In genomic region chr6:130810307-130811030, GRCh38 we compare ENCODE assay signal across 22 cellular contexts. TPM values are rescaled to one million over a fixed set of nuclear protein-coding genes. Genes with fewer than 3 reads are reported as not detected.
DNase-seq lines count a peak whose midpoint lies in the region; ATAC-seq and TF ChIP-seq lines count a peak whose summit lies in the region.
"Had no signal": no experiment of that assay in that cellular context is flagged by ENCODE, and none has a peak within 500 bp of the region (broad histone marks: within the 10 kb centered on the region; RNA-seq: fewer than 3 reads in every experiment).

No MANE protein-coding gene starts in this region.

- H3K4me3 Mint-ChIP-seq in osteocyte (ENCODE audit: unreplicated experiment) = no peak overlapping the region
- H3K4me3 Mint-ChIP-seq: CD14-positive monocyte, H9, memory B cell, T-cell had no signal

- H3K9me3 ChIP-seq in fibroblast of lung (ENCODE audit: control insufficient read depth, insufficient read depth, low read depth, low read length) = no peaks in the 10 kb centered on the region
- no peaks in the 10 kb centered on the region for H3K9me3 ChIP-seq in HAP-1
- H3K9me3 ChIP-seq: Peyer's patch had no signal

- no peaks in the 10 kb centered on the region for H3K4me1 ChIP-seq in fibroblast of lung (ENCODE audit: control insufficient read depth, extremely low read depth, insufficient read depth, low read length)
- H3K4me1 ChIP-seq in HAP-1 = no peaks in the 10 kb centered on the region
- H3K4me1 ChIP-seq: Peyer's patch had no signal

- no peak overlapping the region for H3K27ac ChIP-seq in fibroblast of lung (ENCODE audit: insufficient read depth, low read length)
- H3K27ac ChIP-seq: brain microvascular endothelial cell, Peyer's patch had no signal

- H3K36me3 Mint-ChIP-seq in osteocyte (ENCODE audit: unreplicated experiment) = no peaks in the 10 kb centered on the region
- H3K36me3 Mint-ChIP-seq: CD14-positive monocyte, memory B cell, T-cell had no signal

- H3K4me2 ChIP-seq in fibroblast of lung (ENCODE audit: extremely low read depth, insufficient read depth, low read length) = no peak overlapping the region

- no peaks in the 10 kb centered on the region for H3K27me3 Mint-ChIP-seq in osteocyte (ENCODE audit: unreplicated experiment)

- no peak for ATAC-seq in HG02798 (IDR thresholded peaks at IDR 0.05; ENCODE audit: poor library complexity, unreplicated experiment)
- ATAC-seq: T-cell had no signal

- H3K36me3 ChIP-seq in fibroblast of lung (ENCODE audit: control insufficient read depth, insufficient read depth, low read length) = no peaks in the 10 kb centered on the region
- H3K36me3 ChIP-seq in HAP-1 (replicated peaks) = no peaks in the 10 kb centered on the region
- H3K36me3 ChIP-seq: brain microvascular endothelial cell, Peyer's patch had no signal

- H3K4me3 ChIP-seq in fibroblast of lung (replicated peaks in 1 of 4; ENCODE audit: control extremely low read depth in 1 of 4, insufficient read depth in 1 of 4, low read depth in 3 of 4, low read length in 4 of 4) (no peak overlapping the region), HAP-1 (no peak overlapping the region)
- H3K4me3 ChIP-seq: Peyer's patch had no signal

- peaks cover 12% of the 10 kb centered on the region for H3K4me1 Mint-ChIP-seq in osteocyte (ENCODE audit: unreplicated experiment)
- H3K4me1 Mint-ChIP-seq: CD14-positive monocyte, H9, memory B cell, T-cell had no signal

- H3K27ac Mint-ChIP-seq in osteocyte (ENCODE audit: unreplicated experiment) = peak overlapping the region; percentile 1
- H3K27ac Mint-ChIP-seq: CD14-positive monocyte, H9, memory B cell, T-cell had no signal

- DNase-seq in EL = peak; percentile 22
- DNase-seq in RPMI7951 (ENCODE audit: low read depth) = peak; percentile 7
- peak; percentile 46 to 61 for DNase-seq in fibroblast of lung (ENCODE audit: low read depth in 2 of 2)
- no peak for DNase-seq in osteocyte (ENCODE audit: extremely low spot score, unreplicated experiment)
- DNase-seq in HAP-1 (ENCODE audit: low spot score in 2 of 2) = no peak
- DNase-seq in iPS-NIHi11 (ENCODE audit: low spot score) = no peak
- DNase-seq: activated CD4-positive, CD25-positive, alpha-beta regulatory T cell; activated naive CD4-positive, alpha-beta T cell; brain microvascular endothelial cell; DMS79 treated with DMSO at 0.1 percent for 48 hours; foreskin melanocyte; H9; NCI-H1436; NCI-H510A; Peyer's patch; small intestine; stimulated activated naive CD4-positive, alpha-beta T cell treated with Interleukin-2 at 50 U/mL for 16 hours; T-cell had no signal

- TF ChIP-seq CTCF in fibroblast of lung (conservative IDR thresholded peaks at IDR 0.05 in 1 of 2, IDR thresholded peaks at IDR 0.05 in 1 of 2; ENCODE audit: low read depth in 1 of 2, low read length in 2 of 2) = no peak
- TF ChIP-seq CTCF in osteocyte (IDR thresholded peaks at IDR 0.05) = no peak

- H4K20me1 ChIP-seq in fibroblast of lung (ENCODE audit: control insufficient read depth, extremely low read depth, insufficient read depth, low read length) = no peaks in the 10 kb centered on the region

- in situ Hi-C loops in HAP-1 (cut with MboI; ENCODE audit: low sequenced_read_pairs) = no loop called here

- H3K27me3 ChIP-seq in fibroblast of lung (ENCODE audit: control insufficient read depth, insufficient read depth, low read length) (no peaks in the 10 kb centered on the region), HAP-1 (ENCODE audit: low read depth) (no peaks in the 10 kb centered on the region)
- H3K27me3 ChIP-seq: brain microvascular endothelial cell, Peyer's patch had no signal

- H3K9ac ChIP-seq in fibroblast of lung (ENCODE audit: insufficient read depth, low read length) = no peak overlapping the region

- no peaks in the 10 kb centered on the region for H3K9me3 Mint-ChIP-seq in osteocyte (ENCODE audit: unreplicated experiment)
- H3K9me3 Mint-ChIP-seq: H9, memory B cell, T-cell had no signal

- no peaks in the 10 kb centered on the region for H3K79me2 ChIP-seq in fibroblast of lung (ENCODE audit: control insufficient read depth, insufficient read depth, low read length)

- no peak overlapping the region for H2AFZ ChIP-seq in fibroblast of lung (ENCODE audit: low read length)

RNA-seq across cellular contexts. Expression of gene SMLR1, which starts 16.7 kb away (rescaled TPM):
- not detected in 2 replicates for total RNA-seq in RPMI7951 (2014; rRNA removed; shearing (Covaris generic))
- total RNA-seq in fibroblast of lung = not detected in 2 replicates
- polyA plus RNA-seq in fibroblast of lung = not detected in 2 replicates
- not detected in 2 replicates for polyA plus RNA-seq in fibroblast of lung (2012)
- not detected in 2 replicates for polyA minus RNA-seq in fibroblast of lung (ENCODE audit: low replicate concordance)
- total RNA-seq in osteocyte = not detected in 2 replicates
- total RNA-seq: H9, T-cell, ureter had no signal
- polyA plus RNA-seq: CD14-positive monocyte had no signal

Comparison
In these comparisons a context has a peak if more than half of its experiments do, and no peak if none do; other contexts are left out.
1. DNase-seq: peak in EL (single experiment), RPMI7951 (single experiment) and fibroblast of lung (2 of 2); none in osteocyte (single experiment), HAP-1 (0 of 2) and iPS-NIHi11 (single experiment).